7 cellular contexts compared by ENCODE assay signal in genomic region chr12:128557231-128557630, GRCh38.
"Had no signal": no experiment of that assay in that cellular context is flagged by ENCODE, and none has a peak within 500 bp of the region (broad histone marks: within the 10 kb centered on the region; RNA-seq: fewer than 3 reads in every experiment).

No MANE protein-coding gene starts in this region.

- H3K36me3 ChIP-seq: HAP-1 had no signal

- H3K4me3 ChIP-seq: GM23248, HAP-1 had no signal

- H3K9me3 ChIP-seq: HAP-1 had no signal

- DNase-seq: GM23248, GOT3, H7, HFFc6, KBM-7 had no signal

- H3K4me1 ChIP-seq: HAP-1 had no signal

- H3K27ac ChIP-seq: GM23248, HL-60 had no signal
